In genomic region chr14:77320238-77320935, GRCh38 we compare ENCODE assay signal across 1 cellular context.
TF ChIP-seq lines count a peak whose summit lies in the region.

POMT2 (minus strand) TSS chr14:77320883; CDS start chr14:77320681, 202 bp downstream.

TF ChIP-seq in K562, 482 proteins besides CTCF, POLR2A, EP300 and RAD21 (continued from another document and continues in another):
- TF ChIP-seq PRDM10 (IDR thresholded peaks at IDR 0.05; ENCODE audit: partially characterized antibody) (peak; percentile 15), THAP7 (CRISPR knock-in tag; IDR thresholded peaks at IDR 0.05) (no peak), ZNF511 (CRISPR knock-in tag; IDR thresholded peaks at IDR 0.05) (0 out of 2 replicates have a peak, but pooled peaks have one; percentile 48), SP2 (IDR thresholded peaks at IDR 0.05; ENCODE audit: extremely low read depth, low read depth, low read length, poor library complexity, severe bottlenecking) (peak; percentile 45), DMBX1 (CRISPR knock-in tag; IDR thresholded peaks at IDR 0.05; ENCODE audit: borderline replicate concordance) (no peak), FOXA3 (CRISPR knock-in tag; conservative IDR thresholded peaks at IDR 0.05 in 1 of 2, IDR thresholded peaks at IDR 0.05 in 1 of 2) (peak in 1 of 2 experiments; percentile 66; a peak in 2 of 4 replicates), E2F6 (IDR thresholded peaks at IDR 0.05; ENCODE audit: borderline replicate concordance in 1 of 2, extremely low read depth in 1 of 2, insufficient read depth in 1 of 2, insufficient read length in 1 of 2, low read depth in 1 of 2, low read length in 1 of 2, poor library complexity in 1 of 2, severe bottlenecking in 1 of 2) (peak; percentile 12 to 92), GATAD2B (IDR thresholded peaks at IDR 0.05; ENCODE audit: borderline replicate concordance) (peak; percentile 61; the same call in 1 of the 2 replicates), NR0B1 (IDR thresholded peaks at IDR 0.05; ENCODE audit: partially characterized antibody) (no peak), CTCFL (IDR thresholded peaks at IDR 0.05; ENCODE audit: borderline replicate concordance, insufficient read depth, low read depth, low read length, poor library complexity, severe bottlenecking) (peak; percentile 92), SIN3B (IDR thresholded peaks at IDR 0.05; ENCODE audit: low read depth) (0 out of 2 replicates have a peak, but pooled peaks have one; percentile 27), HNRNPK (IDR thresholded peaks at IDR 0.05; ENCODE audit: low read depth, low read length, poor library complexity, severe bottlenecking) (no peak), DDX20 (tag; IDR thresholded peaks at IDR 0.05; ENCODE audit: low read depth) (no peak), ZNF212 (CRISPR knock-in tag; IDR thresholded peaks at IDR 0.05) (no peak), RBM22 (IDR thresholded peaks at IDR 0.05; ENCODE audit: low read depth, low read length, poor library complexity, severe bottlenecking) (peak; percentile 65), KDM2B (CRISPR knock-in tag; IDR thresholded peaks at IDR 0.05) (0 out of 2 replicates have a peak, but pooled peaks have one; percentile 36), FOSL1 (tag; conservative IDR thresholded peaks at IDR 0.05) (peak; percentile 44), RREB1 (CRISPR knock-in tag; IDR thresholded peaks at IDR 0.05) (0 out of 2 replicates have a peak, but pooled peaks have one; percentile 30), TEAD1 (CRISPR knock-in tag; IDR thresholded peaks at IDR 0.05) (peak in 1 of 2 experiments; percentile 85; a peak in 2 of 4 replicates), PCBP2 (IDR thresholded peaks at IDR 0.05; ENCODE audit: low read depth, low read length, poor library complexity, severe bottlenecking) (no peak), GTF2F1 (IDR thresholded peaks at IDR 0.05; ENCODE audit: low read depth, low read length) (no peak), ZNF175 (CRISPR knock-in tag; IDR thresholded peaks at IDR 0.05; ENCODE audit: low read depth) (no peak), E2F4 (CRISPR knock-in tag; IDR thresholded peaks at IDR 0.05; ENCODE audit: low read depth) (0 out of 2 replicates have a peak, but pooled peaks have one; percentile 33), NONO (IDR thresholded peaks at IDR 0.05; ENCODE audit: low read depth in 2 of 2, low read length in 1 of 2) (0 out of 4 replicates have a peak, but pooled peaks of 1 of the 2 experiments have one; percentile 37), STAT5B (CRISPR knock-in tag; IDR thresholded peaks at IDR 0.05) (no peak), HDAC1 (IDR thresholded peaks at IDR 0.05) (peak in 1 of 2 experiments; percentile 79; a peak in 2 of 4 replicates), MXI1 (IDR thresholded peaks at IDR 0.05; ENCODE audit: low read depth, low read length) (peak; percentile 81; the same call in 1 of the 2 replicates), CSDE1 (IDR thresholded peaks at IDR 0.05) (peak in 1 of 2 experiments; percentile 79; a peak in 2 of 4 replicates), RCOR1 (IDR thresholded peaks at IDR 0.05; ENCODE audit: borderline replicate concordance in 1 of 2, low read depth in 2 of 2, low read length in 2 of 2) (0 out of 4 replicates have a peak, but pooled peaks of 1 of the 2 experiments have one; percentile 13), POLR2G (IDR thresholded peaks at IDR 0.05; ENCODE audit: low read depth, low read length) (peak; percentile 78), ZNF449 (CRISPR knock-in tag; IDR thresholded peaks at IDR 0.05) (no peak), TBP (optimal IDR thresholded peaks at IDR 0.05; ENCODE audit: low read depth, low read length) (peak; percentile 28), KLF13 (tag; IDR thresholded peaks at IDR 0.05; ENCODE audit: borderline replicate concordance, low read depth) (0 out of 2 replicates have a peak, but pooled peaks have one; percentile 24), SPI1 (IDR thresholded peaks at IDR 0.05; ENCODE audit: borderline replicate concordance, low read depth, low read length) (no peak), DLX4 (CRISPR knock-in tag; IDR thresholded peaks at IDR 0.05) (no peak), MYC (IDR thresholded peaks at IDR 0.05; ENCODE audit: low read depth, low read length) (peak; percentile 84), MYC (CRISPR knock-in tag; IDR thresholded peaks at IDR 0.05; ENCODE audit: borderline replicate concordance, low read depth) (no peak), GATAD2A (IDR thresholded peaks at IDR 0.05) (no peak), FOXP1 (CRISPR knock-in tag; IDR thresholded peaks at IDR 0.05) (peak; percentile 74; the same call in 1 of the 2 replicates), MCM3 (IDR thresholded peaks at IDR 0.05) (no peak), ATF1 (CRISPR knock-in tag; IDR thresholded peaks at IDR 0.05) (no peak), ATF1 (tag; IDR thresholded peaks at IDR 0.05) (0 out of 2 replicates have a peak, but pooled peaks have one; percentile 60)
